In genomic region chr15:42274693-42274971, GRCh38 we compare ENCODE assay signal across 8 cellular contexts. TPM values are rescaled to one million over a fixed set of nuclear protein-coding genes. Genes with fewer than 3 reads are reported as not detected.
DNase-seq lines count a peak whose midpoint lies in the region; ATAC-seq and TF ChIP-seq lines count a peak whose summit lies in the region.

No MANE protein-coding gene starts in this region.

- H3K4me2 ChIP-seq in skeletal muscle satellite cell (ENCODE audit: low read length) = peak overlapping the region; percentile 95

- no peak for DNase-seq in GM12864 (ENCODE audit: low read depth)
- peak; percentile 12 for DNase-seq in UCSD-AML1 (lab: John Stamatoyannopoulos, UW; ENCODE audit: unreplicated experiment)
- no peak for DNase-seq in fibroblast of villous mesenchyme (ENCODE audit: low read depth)
- DNase-seq in cerebellar cortex (ENCODE audit: low spot score) = no peak
- no peak for DNase-seq in NCI-H187 (lab: John Stamatoyannopoulos, UW)
- DNase-seq in left lobe of liver (ENCODE audit: low spot score) = no peak

- H3K4me1 ChIP-seq in skeletal muscle satellite cell (ENCODE audit: control insufficient read depth, insufficient read depth, low read length) = peaks cover 28% of the 10 kb centered on the region

- peak overlapping the region; percentile 96 for H3K9ac ChIP-seq in skeletal muscle satellite cell (ENCODE audit: low read depth, low read length)

- ATAC-seq in HG03457 (IDR thresholded peaks at IDR 0.05; ENCODE audit: unreplicated experiment) = no peak
- no peak for ATAC-seq in left lobe of liver

- H3K4me3 ChIP-seq in GM12864 (ENCODE audit: low read depth, low read length) (peak overlapping the region; percentile 95), fibroblast of villous mesenchyme (ENCODE audit: low read depth, low read length) (peak overlapping the region; percentile 85), skeletal muscle satellite cell (ENCODE audit: low read length) (peak overlapping the region; percentile 78)

- H3K36me3 ChIP-seq in skeletal muscle satellite cell (ENCODE audit: insufficient read depth, low read length) = peaks cover 15% of the 10 kb centered on the region

- TF ChIP-seq CTCF in GM12864 (IDR thresholded peaks at IDR 0.05; ENCODE audit: low read depth, low read length, missing control alignments) = no peak
- no peak for TF ChIP-seq CTCF in fibroblast of villous mesenchyme (IDR thresholded peaks at IDR 0.05; ENCODE audit: insufficient read depth, low read depth, low read length)

- H3K27me3 ChIP-seq in skeletal muscle satellite cell (ENCODE audit: control insufficient read depth, insufficient read depth, low read length) = no peaks in the 10 kb centered on the region

- H3K9me3 ChIP-seq in skeletal muscle satellite cell (replicated peaks; ENCODE audit: low read length) = no peaks in the 10 kb centered on the region

RNA-seq across cellular contexts. Expression of gene TMEM87A, which starts 1.4 kb away (rescaled TPM):
- 70.9 and 79.9 TPM in 2 replicates for total RNA-seq in fibroblast of villous mesenchyme
- 39.8 and 47.4 TPM in 2 replicates for total RNA-seq in skeletal muscle satellite cell (2012; rRNA removed)
- 12.7 TPM for total RNA-seq in left lobe of liver

RNA-seq across cellular contexts. Expression of gene GANC, which starts 1.6 kb away (rescaled TPM):
- total RNA-seq in fibroblast of villous mesenchyme (22.5 and 25.5 TPM in 2 replicates), left lobe of liver (33.8 TPM)
- 17.7 and 19.7 TPM in 2 replicates for total RNA-seq in skeletal muscle satellite cell (2012; rRNA removed)
